ENCODE assay signal across 19 cellular contexts in the genomic region with DNA sequence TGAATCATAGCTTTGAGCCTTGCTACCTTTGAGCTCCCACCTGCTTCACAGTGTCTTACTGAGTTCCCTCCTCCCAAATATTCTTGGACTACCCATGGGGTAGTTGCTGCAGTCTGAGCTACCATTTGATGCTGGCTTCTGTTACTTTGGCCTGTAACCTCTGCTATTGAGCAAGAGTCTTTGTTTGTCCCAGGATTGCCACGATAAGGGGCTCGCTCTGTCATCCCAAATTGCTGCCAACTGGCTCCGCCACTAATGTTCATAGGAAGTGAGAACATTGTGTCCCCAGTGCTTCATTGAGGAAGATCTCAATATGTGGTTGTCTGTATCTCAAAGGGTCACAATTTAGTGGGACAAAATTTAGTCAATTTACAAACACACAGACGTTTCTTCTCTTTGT.
DNase-seq lines count a peak whose midpoint lies in the region; ATAC-seq and TF ChIP-seq lines count a peak whose summit lies in the region.
"Had no signal": no experiment of that assay in that cellular context is flagged by ENCODE, and none has a peak within 500 bp of the region (broad histone marks: within the 10 kb centered on the region; RNA-seq: fewer than 3 reads in every experiment).

No MANE protein-coding gene starts in this region.

- no peaks in the 10 kb centered on the region for H3K36me3 ChIP-seq in testis (ENCODE audit: low read depth, missing control alignments)

- H3K4me3 ChIP-seq in coronary artery: no peak overlapping the region
- H3K4me3 ChIP-seq in testis: no peak overlapping the region
- H3K4me3 ChIP-seq: A549, GM23248 had no signal

- no peak for TF ChIP-seq CTCF in coronary artery (IDR thresholded peaks at IDR 0.05)
- no peak for TF ChIP-seq CTCF in neural crest cell (conservative IDR thresholded peaks at IDR 0.05)
- TF ChIP-seq CTCF in testis (IDR thresholded peaks at IDR 0.05): no peak
- no peak for TF ChIP-seq CTCF in GM10248 (IDR thresholded peaks at IDR 0.05; ENCODE audit: control extremely low read depth, extremely low read depth, low read depth, missing control alignments)

- no peak overlapping the region for H3K4me3 Mint-ChIP-seq in neural crest cell

- H3K4me1 ChIP-seq in testis: no peaks in the 10 kb centered on the region
- H3K4me1 ChIP-seq: A549 had no signal

- no peaks in the 10 kb centered on the region for H3K27me3 ChIP-seq in testis

- H3K36me3 Mint-ChIP-seq in neural crest cell (ENCODE audit: low read depth): peaks cover 5% of the 10 kb centered on the region

- no peak for TF ChIP-seq POLR2A in testis (IDR thresholded peaks at IDR 0.05)

- ATAC-seq in left cardiac atrium: peak; percentile 47 to 65
- ATAC-seq: A549, HCT116, PC-3 had no signal

- peak; percentile 76 for DNase-seq in coronary artery (ENCODE audit: low spot score)
- DNase-seq in left cardiac atrium: peak; percentile 79
- no peak for DNase-seq in neural crest cell (ENCODE audit: low read depth, low spot score)
- peak; percentile 52 for DNase-seq in testis
- no peak for DNase-seq in KBM-7
- no peak for DNase-seq in cortex of kidney (lab: John Stamatoyannopoulos, UW)
- no peak for DNase-seq in SHP77 (lab: John Stamatoyannopoulos, UW)
- no peak for DNase-seq in GM10248 (ENCODE audit: extremely low spot score)
- DNase-seq: C1 segment of cervical spinal cord, DND-41, GM23248, MV-4-11, NCI-H1436 treated with DMSO at 0.1 percent for 48 hours, NCI-H2029 treated with DMSO at 0.1 percent for 48 hours, NCI-H82, PC-3 had no signal

- no peaks in the 10 kb centered on the region for H3K9me3 ChIP-seq in testis
- H3K9me3 ChIP-seq: A549 had no signal

- H3K27ac ChIP-seq in coronary artery: peak overlapping the region in 1 of 2 donors; percentile 60
- H3K27ac ChIP-seq in testis: no peak overlapping the region
- H3K27ac ChIP-seq: A549, GM23248, RWPE1 had no signal

- H3K9me3 Mint-ChIP-seq in neural crest cell: peaks cover 5% of the 10 kb centered on the region

- CTCF ChIA-PET in GM10248 (lab: Yijun Ruan, JAX): no interaction called here

- peak overlapping the region; percentile 5 for H3K27ac Mint-ChIP-seq in neural crest cell (ENCODE audit: unreplicated experiment)

- 34 to 45% methylated on average over 4 of the region's 4 CpGs for WGBS in testis, 2 donors

- peaks cover under 1% of the 10 kb centered on the region for H3K4me1 Mint-ChIP-seq in neural crest cell

- intact Hi-C loops in left cardiac atrium (cut with DNase I) (no loop called here), testis (cut with DNase I; ENCODE audit: low total_unique reads) (no loop called here)

- no peaks in the 10 kb centered on the region for H3K27me3 Mint-ChIP-seq in neural crest cell (ENCODE audit: low read depth)

- in situ Hi-C loops in KBM-7 (cut with MboI; ENCODE audit: low pct_unique_long_range_greater_than_20kb, low sequenced_read_pairs): no loop called here

- POLR2A ChIA-PET in GM10248 (lab: Yijun Ruan, JAX): no interaction called here

Comparison
In these comparisons a context has a peak if more than half of its experiments do, and no peak if none do; other contexts are left out.
1. DNase-seq: peak in coronary artery (single experiment), left cardiac atrium (single experiment) and testis (single experiment); none in neural crest cell (single experiment), KBM-7 (single experiment), cortex of kidney (single experiment), SHP77 (0 of 2) and GM10248 (single experiment).